In genomic region chr2:47535073-47535472, GRCh38 we compare ENCODE assay signal across 1 cellular context.
TF ChIP-seq lines count a peak whose summit lies in the region.

No MANE protein-coding gene starts in this region.

TF ChIP-seq in HCT116, 20 proteins besides CTCF, POLR2A, EP300 and RAD21:
- TF ChIP-seq ZBTB33 (IDR thresholded peaks at IDR 0.05; ENCODE audit: extremely low read depth, insufficient replicate concordance, low read length) (no peak), EZH2 (IDR thresholded peaks at IDR 0.05) (no peak), EGR1 (IDR thresholded peaks at IDR 0.05; ENCODE audit: low read depth) (no peak)
